ENCODE assay signal across 10 cellular contexts in the genomic region with DNA sequence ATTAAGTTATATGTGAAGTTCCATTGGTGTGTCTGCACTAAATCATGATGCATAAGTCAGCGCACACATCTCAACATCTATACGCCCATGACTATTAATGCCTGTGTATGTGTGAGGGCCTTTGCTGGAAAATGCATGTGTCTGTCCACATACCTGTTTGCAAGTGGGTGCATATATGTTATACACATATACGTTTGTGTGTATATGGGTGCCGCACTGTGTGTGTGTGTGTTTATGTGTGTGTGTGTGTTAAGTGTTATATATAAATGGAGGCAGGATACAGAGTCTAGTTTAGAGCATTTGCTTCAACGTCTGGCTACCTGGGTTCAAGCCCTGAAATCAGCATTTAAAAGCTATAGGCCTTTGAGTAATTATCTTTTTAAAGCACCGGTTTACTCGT. TPM values are rescaled to one million over a fixed set of nuclear protein-coding genes. Genes with fewer than 3 reads are reported as not detected.
"Had no signal": no experiment of that assay in that cellular context is flagged by ENCODE, and none has a peak within 500 bp of the region (broad histone marks: within the 10 kb centered on the region; RNA-seq: fewer than 3 reads in every experiment).

No MANE protein-coding gene starts in this region.

- H3K27ac ChIP-seq: HL-60 had no signal

- FAIRE-seq: HepG2, HTR-8/SVneo, K562 had no signal

- ATAC-seq: HepG2, K562 had no signal

- DNase-seq: IMR-90, KBM-7, KG1 had no signal

- H3K4me3 ChIP-seq: K562 had no signal

RNA-seq across cellular contexts. Expression of gene GP2, which starts 19.5 kb away (rescaled TPM):
- total RNA-seq: HT-29, HT1080, IMR-90 had no signal
- polyA plus RNA-seq: IgD-negative memory B cell, IMR-90, K562 had no signal

RNA-seq across cellular contexts. Expression of gene UMOD, which starts 44.7 kb away (rescaled TPM):
- total RNA-seq: HepG2, HT-29, HT1080, IMR-90, K562 had no signal
- polyA plus RNA-seq: HepG2, IgD-negative memory B cell, IMR-90, K562 had no signal
